ENCODE assay signal across 15 cellular contexts in the genomic region with DNA sequence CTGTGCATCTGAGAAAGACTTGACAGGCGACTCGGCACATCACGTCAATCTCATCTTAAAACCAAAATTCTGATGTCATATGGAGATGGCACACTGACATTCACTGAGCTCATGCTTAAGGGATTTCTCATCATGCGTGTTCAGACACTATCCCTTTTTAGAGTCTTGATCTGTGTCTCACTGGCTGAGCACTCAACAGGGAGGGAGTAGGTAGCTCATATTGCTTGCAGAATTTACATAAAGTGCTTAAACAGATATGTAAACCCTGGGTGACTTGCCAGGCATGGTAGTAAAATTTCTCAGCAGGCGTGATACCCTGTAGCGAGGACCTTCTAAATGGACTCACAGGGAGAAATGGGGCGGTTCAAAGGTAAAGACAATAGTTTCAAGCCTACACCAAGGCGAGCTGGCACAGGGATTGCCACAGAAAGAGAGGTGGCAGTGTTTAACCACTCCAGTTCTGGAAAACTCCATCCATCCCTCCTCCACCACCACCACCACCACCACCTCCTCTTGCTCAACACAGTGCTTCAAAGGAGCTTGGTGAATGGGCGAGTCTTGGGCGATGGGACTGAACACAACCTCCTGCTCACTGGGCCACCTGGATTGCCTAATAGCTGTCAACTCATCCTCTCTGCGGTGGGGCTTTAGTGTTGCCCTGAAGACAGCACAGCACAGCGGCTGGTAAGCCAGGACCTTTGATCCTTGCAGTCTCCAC.
A peak's percentile ranks its signal among the peaks of the same experiment; 100 is the strongest.
DNase-seq lines count a peak whose midpoint lies in the region; ATAC-seq and TF ChIP-seq lines count a peak whose summit lies in the region.
"Had no signal": no experiment of that assay in that cellular context is flagged by ENCODE, and none has a peak within 500 bp of the region (broad histone marks: within the 10 kb centered on the region; RNA-seq: fewer than 3 reads in every experiment).

No MANE protein-coding gene starts in this region.

- TF ChIP-seq CTCF in C4-2B (conservative IDR thresholded peaks at IDR 0.05) (peak; percentile 15), HL-60 (IDR thresholded peaks at IDR 0.05; ENCODE audit: insufficient read depth, low read length) (no peak), epithelial cell of esophagus (IDR thresholded peaks at IDR 0.05; ENCODE audit: insufficient read depth, low read depth, low read length, missing control alignments) (peak; percentile 63), omental fat pad (IDR thresholded peaks at IDR 0.05) (no peak)

- ATAC-seq in omental fat pad (ENCODE audit: low FRiP score) (no peak), HG02938 (IDR thresholded peaks at IDR 0.05; ENCODE audit: unreplicated experiment) (no peak)
- ATAC-seq: activated CD4-positive, CD25-positive, alpha-beta regulatory T cell treated with anti-CD3 and anti-CD28 coated beads, Interleukin-2, amount 50 U/mL, for 24 hours; gastrocnemius medialis had no signal

- H3K27ac ChIP-seq in C4-2B (no peak overlapping the region), HL-60 (replicated peaks) (peak overlapping the region; percentile 31; the same call in 1 of the 2 replicates)
- H3K27ac ChIP-seq: gastrocnemius medialis had no signal

- no peaks in the 10 kb centered on the region for H3K27me3 ChIP-seq in HL-60 (ENCODE audit: insufficient read depth, poor library complexity, severe bottlenecking)
- H3K27me3 ChIP-seq: BE2C, gastrocnemius medialis had no signal

- H3K4me3 ChIP-seq in HL-60 (replicated peaks; ENCODE audit: insufficient read depth, low read length) (no peak overlapping the region), epithelial cell of esophagus (ENCODE audit: low read length) (no peak overlapping the region)
- H3K4me3 ChIP-seq: gastrocnemius medialis, HAP-1 had no signal

- DNase-seq in HL-60 (ENCODE audit: low read depth in 1 of 2, low spot score in 1 of 2) (peak; percentile 66 to 69), NCI-H69 (lab: John Stamatoyannopoulos, UW) (peak; percentile 98), epithelial cell of esophagus (ENCODE audit: low read depth) (peak; percentile 95), omental fat pad (ENCODE audit: low spot score) (no peak), mesenteric fat pad (ENCODE audit: low spot score) (no peak), hepatic stellate cell (ENCODE audit: low spot score) (no peak)
- DNase-seq: activated effector memory CD4-positive, alpha-beta T cell treated with Interleukin-2 at 50 U/mL for 16 hours; amygdala; BE2C; DMS53; gastrocnemius medialis had no signal

Comparison
In these comparisons a context has a peak if more than half of its experiments do, and no peak if none do; other contexts are left out.
1. CTCF ChIP-seq: peak in C4-2B (single experiment) and epithelial cell of esophagus (single experiment); none in HL-60 (single experiment) and omental fat pad (0 of 3).
2. DNase-seq: peak in HL-60 (2 of 2), NCI-H69 (single experiment) and epithelial cell of esophagus (single experiment); none in omental fat pad (single experiment), mesenteric fat pad (single experiment) and hepatic stellate cell (single experiment).